Comparison of ENCODE assay signal across 10 cellular contexts in the genomic region with DNA sequence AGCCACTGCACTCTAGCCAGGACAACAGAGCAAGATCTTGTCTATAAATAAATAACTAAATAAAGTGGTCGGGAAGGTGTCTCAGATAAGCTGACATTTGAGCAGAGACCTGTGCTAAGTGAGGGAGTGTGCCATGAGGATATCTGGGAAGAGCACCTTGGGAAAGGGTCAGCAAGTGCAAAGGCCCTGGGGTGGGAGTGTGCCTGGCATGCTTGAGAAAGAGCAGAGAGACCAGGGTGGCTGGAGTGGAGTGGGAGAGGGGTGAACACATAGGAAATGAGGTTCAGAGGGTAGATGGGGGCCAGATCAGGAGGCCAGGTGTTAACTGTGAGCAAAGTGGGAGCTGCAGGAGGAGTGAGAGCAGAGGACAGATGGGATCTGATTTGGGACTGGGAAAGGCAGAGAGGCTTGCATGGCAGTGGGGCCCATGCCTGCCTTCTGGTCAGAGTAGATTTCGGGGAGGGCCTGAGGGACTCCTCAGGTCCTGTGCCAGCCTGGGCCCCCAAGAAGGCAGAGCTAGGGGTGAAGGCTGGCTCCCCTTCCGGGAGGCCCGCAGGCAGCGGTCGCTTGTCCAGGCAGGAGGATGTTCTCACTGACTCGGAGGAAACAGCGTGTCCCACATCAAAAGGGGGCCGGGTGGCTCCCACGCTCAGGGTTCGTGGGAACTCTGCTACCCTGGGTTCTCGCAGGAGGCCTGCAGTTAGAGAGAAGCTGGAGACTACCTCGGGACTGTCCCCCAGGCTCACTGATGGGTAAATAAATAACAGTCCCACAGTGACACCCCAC. TPM values are rescaled to one million over a fixed set of nuclear protein-coding genes. Genes with fewer than 3 reads are reported as not detected.
DNase-seq lines count a peak whose midpoint lies in the region; ATAC-seq and TF ChIP-seq lines count a peak whose summit lies in the region.
"Had no signal": no experiment of that assay in that cellular context is flagged by ENCODE, and none has a peak within 500 bp of the region (broad histone marks: within the 10 kb centered on the region; RNA-seq: fewer than 3 reads in every experiment).

No MANE protein-coding gene starts in this region.

- no peaks in the 10 kb centered on the region for H3K36me3 Mint-ChIP-seq in CD8-positive, alpha-beta memory T cell
- no peaks in the 10 kb centered on the region for H3K36me3 Mint-ChIP-seq in glutamatergic neuron (ENCODE audit: unreplicated experiment)

- no peak for TF ChIP-seq CTCF in glutamatergic neuron (IDR thresholded peaks at IDR 0.05; ENCODE audit: partially characterized antibody, unreplicated experiment)

- peak overlapping the region; percentile 16 for H3K4me3 ChIP-seq in CD8-positive, alpha-beta memory T cell (ENCODE audit: low read length)

- peaks cover 78 to 86% (median 85%) of the 10 kb centered on the region in 3 donors for H3K4me1 Mint-ChIP-seq in CD8-positive, alpha-beta memory T cell
- peaks cover 13% of the 10 kb centered on the region for H3K4me1 Mint-ChIP-seq in glutamatergic neuron (ENCODE audit: low read depth, unreplicated experiment)

- POLR2A ChIA-PET in CD8-positive, alpha-beta memory T cell (lab: Charles Lee), result interaction anchor here (0.7 kb wide), 1 partner anchor 111 kb away, joined by 7 read pairs; a partner anchor contains a TSS

- H3K27me3 Mint-ChIP-seq in CD8-positive, alpha-beta memory T cell, result peaks cover 0 to 3% of the 10 kb centered on the region in 2 donors
- H3K27me3 Mint-ChIP-seq in glutamatergic neuron (ENCODE audit: unreplicated experiment), result peaks cover 12% of the 10 kb centered on the region

- CTCF ChIA-PET in CD8-positive, alpha-beta memory T cell (lab: Charles Lee), result interaction anchor here (0.8 to 1.5 kb wide), 5 partner anchors 9 to 40 kb away, joined by 3 to 8 read pairs (median 5); no protein-coding TSS in a partner anchor

- DNase-seq in CD8-positive, alpha-beta memory T cell, result peak in 4 of 5 donors; percentile 17 to 55 (median 28)
- DNase-seq in T-helper 9 cell, result peak; percentile 27
- DNase-seq in activated T-helper 9 cell treated with anti-CD3 and anti-CD28 coated beads, Interleukin-2, amount 50 U/mL, for 16 hours (ENCODE audit: low read depth), result peak; percentile 44
- DNase-seq in stimulated activated CD4-positive, alpha-beta T cell treated with anti-CD3 and anti-CD28 coated beads, Interleukin-15, amount 100 ng/mL, for 48 hours (ENCODE audit: low read depth in 2 of 2), result peak; percentile 33 to 57
- no peak for DNase-seq in glutamatergic neuron
- no peak for DNase-seq in putamen (ENCODE audit: low spot score)
- DNase-seq: NCI-H226 had no signal

- H3K4me1 ChIP-seq in CD8-positive, alpha-beta memory T cell (ENCODE audit: insufficient read depth, low read length), result peaks cover 84% of the 10 kb centered on the region

- no peaks in the 10 kb centered on the region for H3K9me3 Mint-ChIP-seq in CD8-positive, alpha-beta memory T cell
- H3K9me3 Mint-ChIP-seq in glutamatergic neuron (ENCODE audit: unreplicated experiment), result peaks cover 2% of the 10 kb centered on the region

- no peaks in the 10 kb centered on the region for H3K27me3 ChIP-seq in CD8-positive, alpha-beta memory T cell (ENCODE audit: insufficient read depth, low read length, poor library complexity, severe bottlenecking)

- H3K27ac ChIP-seq in CD8-positive, alpha-beta memory T cell (ENCODE audit: low read depth, low read length), result no peak overlapping the region

- H3K9me3 ChIP-seq in CD8-positive, alpha-beta memory T cell (ENCODE audit: low read length), result no peaks in the 10 kb centered on the region

- peak overlapping the region in 6 of 7 donors; percentile 42 to 90 (median 60) for H3K4me3 Mint-ChIP-seq in CD8-positive, alpha-beta memory T cell
- H3K4me3 Mint-ChIP-seq in glutamatergic neuron (ENCODE audit: unreplicated experiment), result no peak overlapping the region

- no peak for ATAC-seq in GM18519 (IDR thresholded peaks at IDR 0.05; ENCODE audit: low FRiP score, unreplicated experiment)
- no peak for ATAC-seq in HG02870 (IDR thresholded peaks at IDR 0.05; ENCODE audit: unreplicated experiment)

- no peaks in the 10 kb centered on the region for H3K36me3 ChIP-seq in CD8-positive, alpha-beta memory T cell (ENCODE audit: insufficient read depth, low read length)

- H3K27ac Mint-ChIP-seq in CD8-positive, alpha-beta memory T cell, result peak overlapping the region; percentile 83 to 97 (median 90)
- H3K27ac Mint-ChIP-seq in glutamatergic neuron (ENCODE audit: unreplicated experiment), result no peak overlapping the region

RNA-seq across cellular contexts. Expression of a gene that starts 32.6 kb away (rescaled TPM):
- 1 to 10 TPM; 2.0 to 2.2 TPM for total RNA-seq in CD8-positive, alpha-beta memory T cell
- polyA plus RNA-seq in CD8-positive, alpha-beta memory T cell, result 0.98 TPM
- total RNA-seq in glutamatergic neuron (ENCODE audit: unreplicated experiment), result 4.3 TPM

RNA-seq across cellular contexts. Expression of a gene that starts 46.4 kb away (rescaled TPM):
- total RNA-seq in CD8-positive, alpha-beta memory T cell, result under 1 TPM; 0.51 to 0.72 TPM
- 0.45 TPM for polyA plus RNA-seq in CD8-positive, alpha-beta memory T cell
- not detected for total RNA-seq in glutamatergic neuron (ENCODE audit: unreplicated experiment)
- total RNA-seq: T-helper 1 cell treated with Interleukin-12 subunit alpha and Interleukin-12 subunit beta and Interleukin-4 antibody, amounts not matched to agents 30 ng/mL and 1 ng/mL, for 36 hours had no signal

Comparison
In these comparisons a context has a peak if more than half of its experiments do, and no peak if none do; other contexts are left out.
1. DNase-seq: peak in CD8-positive, alpha-beta memory T cell (4 of 5), T-helper 9 cell (single experiment), activated T-helper 9 cell treated with anti-CD3 and anti-CD28 coated beads, Interleukin-2, amount 50 U/mL, for 16 hours (single experiment) and stimulated activated CD4-positive, alpha-beta T cell treated with anti-CD3 and anti-CD28 coated beads, Interleukin-15, amount 100 ng/mL, for 48 hours (2 of 2); none in glutamatergic neuron (single experiment) and putamen (single experiment).